In genomic region chr19:3440082-3440481, GRCh38 we compare ENCODE assay signal across 1 cellular context.
TF ChIP-seq lines count a peak whose summit lies in the region.

No MANE protein-coding gene starts in this region.

TF ChIP-seq in H1, 55 proteins besides CTCF, POLR2A, EP300 and RAD21:
- TF ChIP-seq CREB1 (IDR thresholded peaks at IDR 0.05) (peak; percentile 18; the same call in 1 of the 2 replicates), RXRA (IDR thresholded peaks at IDR 0.05; ENCODE audit: insufficient read depth, low read depth, low read length) (0 out of 2 replicates have a peak, but pooled peaks have one; percentile 7), E2F6 (IDR thresholded peaks at IDR 0.05) (no peak), BACH1 (IDR thresholded peaks at IDR 0.05; ENCODE audit: low read length) (no peak), YY1 (IDR thresholded peaks at IDR 0.05; ENCODE audit: low read depth, low read length) (peak; percentile 76), GABPA (IDR thresholded peaks at IDR 0.05; ENCODE audit: borderline replicate concordance, insufficient read depth, low read length) (peak; percentile 27; the same call in 1 of the 2 replicates), USF2 (IDR thresholded peaks at IDR 0.05; ENCODE audit: low read length) (no peak), TBP (IDR thresholded peaks at IDR 0.05; ENCODE audit: low read depth, low read length) (no peak)
